Comparison of ENCODE assay signal across 1 cellular context in the genomic region with DNA sequence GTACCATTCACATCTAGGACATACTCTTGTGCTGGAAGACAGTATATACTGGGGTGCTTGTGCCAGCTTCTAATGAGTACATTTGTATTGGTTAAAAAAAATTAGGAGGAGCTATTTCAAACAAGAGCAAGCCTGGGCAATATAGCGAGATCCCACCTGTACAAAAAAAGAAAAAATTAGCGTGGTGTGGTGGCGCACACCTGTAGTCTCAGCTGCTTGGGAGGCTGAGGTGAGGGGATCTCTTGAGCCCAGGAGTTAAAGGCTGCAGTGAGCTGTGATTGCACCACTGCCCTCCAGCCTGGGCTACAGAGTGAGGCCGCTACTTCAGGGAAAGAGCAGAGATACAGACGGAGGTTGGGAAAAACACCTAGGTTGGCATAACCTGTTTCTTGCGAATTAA.
TF ChIP-seq lines count a peak whose summit lies in the region.

No MANE protein-coding gene starts in this region.

TF ChIP-seq in GM23338, 12 proteins besides CTCF, POLR2A, EP300 and RAD21 (continued from another document):
- TF ChIP-seq, protein P1, sequence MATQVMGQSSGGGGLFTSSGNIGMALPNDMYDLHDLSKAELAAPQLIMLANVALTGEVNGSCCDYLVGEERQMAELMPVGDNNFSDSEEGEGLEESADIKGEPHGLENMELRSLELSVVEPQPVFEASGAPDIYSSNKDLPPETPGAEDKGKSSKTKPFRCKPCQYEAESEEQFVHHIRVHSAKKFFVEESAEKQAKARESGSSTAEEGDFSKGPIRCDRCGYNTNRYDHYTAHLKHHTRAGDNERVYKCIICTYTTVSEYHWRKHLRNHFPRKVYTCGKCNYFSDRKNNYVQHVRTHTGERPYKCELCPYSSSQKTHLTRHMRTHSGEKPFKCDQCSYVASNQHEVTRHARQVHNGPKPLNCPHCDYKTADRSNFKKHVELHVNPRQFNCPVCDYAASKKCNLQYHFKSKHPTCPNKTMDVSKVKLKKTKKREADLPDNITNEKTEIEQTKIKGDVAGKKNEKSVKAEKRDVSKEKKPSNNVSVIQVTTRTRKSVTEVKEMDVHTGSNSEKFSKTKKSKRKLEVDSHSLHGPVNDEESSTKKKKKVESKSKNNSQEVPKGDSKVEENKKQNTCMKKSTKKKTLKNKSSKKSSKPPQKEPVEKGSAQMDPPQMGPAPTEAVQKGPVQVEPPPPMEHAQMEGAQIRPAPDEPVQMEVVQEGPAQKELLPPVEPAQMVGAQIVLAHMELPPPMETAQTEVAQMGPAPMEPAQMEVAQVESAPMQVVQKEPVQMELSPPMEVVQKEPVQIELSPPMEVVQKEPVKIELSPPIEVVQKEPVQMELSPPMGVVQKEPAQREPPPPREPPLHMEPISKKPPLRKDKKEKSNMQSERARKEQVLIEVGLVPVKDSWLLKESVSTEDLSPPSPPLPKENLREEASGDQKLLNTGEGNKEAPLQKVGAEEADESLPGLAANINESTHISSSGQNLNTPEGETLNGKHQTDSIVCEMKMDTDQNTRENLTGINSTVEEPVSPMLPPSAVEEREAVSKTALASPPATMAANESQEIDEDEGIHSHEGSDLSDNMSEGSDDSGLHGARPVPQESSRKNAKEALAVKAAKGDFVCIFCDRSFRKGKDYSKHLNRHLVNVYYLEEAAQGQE (IDR thresholded peaks at IDR 0.05; ENCODE audit: unreplicated experiment): no peak
- TF ChIP-seq POLR2AphosphoS5 (IDR thresholded peaks at IDR 0.05; ENCODE audit: low read depth) (no peak), ZNF114 (CRISPR knock-in tag; IDR thresholded peaks at IDR 0.05) (no peak)
